In genomic region chr2:68989035-68989434, GRCh38 we compare ENCODE assay signal across 2 cellular contexts.
TF ChIP-seq lines count a peak whose summit lies in the region.

No MANE protein-coding gene starts in this region.

TF ChIP-seq in GM23338, 12 proteins besides CTCF, POLR2A, EP300 and RAD21:
- no peak for TF ChIP-seq NANOG (IDR thresholded peaks at IDR 0.05; ENCODE audit: borderline replicate concordance)
- no peak for TF ChIP-seq CREB1 (CRISPR knock-in tag; IDR thresholded peaks at IDR 0.05; ENCODE audit: low read depth)
- TF ChIP-seq ETS1 (IDR thresholded peaks at IDR 0.05) = no peak
- TF ChIP-seq ZNF331 (CRISPR knock-in tag; IDR thresholded peaks at IDR 0.05; ENCODE audit: low read depth) = no peak
- TF ChIP-seq STAT1 (IDR thresholded peaks at IDR 0.05; ENCODE audit: unreplicated experiment) = no peak
- no peak for TF ChIP-seq EZH2 (IDR thresholded peaks at IDR 0.05; ENCODE audit: low read depth, unreplicated experiment)
- no peak for TF ChIP-seq JUNB (IDR thresholded peaks at IDR 0.05; ENCODE audit: unreplicated experiment)
- no peak for TF ChIP-seq EZH2phosphoT487 (IDR thresholded peaks at IDR 0.05; ENCODE audit: unreplicated experiment)
- TF ChIP-seq POLR2AphosphoS5 (IDR thresholded peaks at IDR 0.05; ENCODE audit: low read depth) = no peak
- TF ChIP-seq, protein P1, sequence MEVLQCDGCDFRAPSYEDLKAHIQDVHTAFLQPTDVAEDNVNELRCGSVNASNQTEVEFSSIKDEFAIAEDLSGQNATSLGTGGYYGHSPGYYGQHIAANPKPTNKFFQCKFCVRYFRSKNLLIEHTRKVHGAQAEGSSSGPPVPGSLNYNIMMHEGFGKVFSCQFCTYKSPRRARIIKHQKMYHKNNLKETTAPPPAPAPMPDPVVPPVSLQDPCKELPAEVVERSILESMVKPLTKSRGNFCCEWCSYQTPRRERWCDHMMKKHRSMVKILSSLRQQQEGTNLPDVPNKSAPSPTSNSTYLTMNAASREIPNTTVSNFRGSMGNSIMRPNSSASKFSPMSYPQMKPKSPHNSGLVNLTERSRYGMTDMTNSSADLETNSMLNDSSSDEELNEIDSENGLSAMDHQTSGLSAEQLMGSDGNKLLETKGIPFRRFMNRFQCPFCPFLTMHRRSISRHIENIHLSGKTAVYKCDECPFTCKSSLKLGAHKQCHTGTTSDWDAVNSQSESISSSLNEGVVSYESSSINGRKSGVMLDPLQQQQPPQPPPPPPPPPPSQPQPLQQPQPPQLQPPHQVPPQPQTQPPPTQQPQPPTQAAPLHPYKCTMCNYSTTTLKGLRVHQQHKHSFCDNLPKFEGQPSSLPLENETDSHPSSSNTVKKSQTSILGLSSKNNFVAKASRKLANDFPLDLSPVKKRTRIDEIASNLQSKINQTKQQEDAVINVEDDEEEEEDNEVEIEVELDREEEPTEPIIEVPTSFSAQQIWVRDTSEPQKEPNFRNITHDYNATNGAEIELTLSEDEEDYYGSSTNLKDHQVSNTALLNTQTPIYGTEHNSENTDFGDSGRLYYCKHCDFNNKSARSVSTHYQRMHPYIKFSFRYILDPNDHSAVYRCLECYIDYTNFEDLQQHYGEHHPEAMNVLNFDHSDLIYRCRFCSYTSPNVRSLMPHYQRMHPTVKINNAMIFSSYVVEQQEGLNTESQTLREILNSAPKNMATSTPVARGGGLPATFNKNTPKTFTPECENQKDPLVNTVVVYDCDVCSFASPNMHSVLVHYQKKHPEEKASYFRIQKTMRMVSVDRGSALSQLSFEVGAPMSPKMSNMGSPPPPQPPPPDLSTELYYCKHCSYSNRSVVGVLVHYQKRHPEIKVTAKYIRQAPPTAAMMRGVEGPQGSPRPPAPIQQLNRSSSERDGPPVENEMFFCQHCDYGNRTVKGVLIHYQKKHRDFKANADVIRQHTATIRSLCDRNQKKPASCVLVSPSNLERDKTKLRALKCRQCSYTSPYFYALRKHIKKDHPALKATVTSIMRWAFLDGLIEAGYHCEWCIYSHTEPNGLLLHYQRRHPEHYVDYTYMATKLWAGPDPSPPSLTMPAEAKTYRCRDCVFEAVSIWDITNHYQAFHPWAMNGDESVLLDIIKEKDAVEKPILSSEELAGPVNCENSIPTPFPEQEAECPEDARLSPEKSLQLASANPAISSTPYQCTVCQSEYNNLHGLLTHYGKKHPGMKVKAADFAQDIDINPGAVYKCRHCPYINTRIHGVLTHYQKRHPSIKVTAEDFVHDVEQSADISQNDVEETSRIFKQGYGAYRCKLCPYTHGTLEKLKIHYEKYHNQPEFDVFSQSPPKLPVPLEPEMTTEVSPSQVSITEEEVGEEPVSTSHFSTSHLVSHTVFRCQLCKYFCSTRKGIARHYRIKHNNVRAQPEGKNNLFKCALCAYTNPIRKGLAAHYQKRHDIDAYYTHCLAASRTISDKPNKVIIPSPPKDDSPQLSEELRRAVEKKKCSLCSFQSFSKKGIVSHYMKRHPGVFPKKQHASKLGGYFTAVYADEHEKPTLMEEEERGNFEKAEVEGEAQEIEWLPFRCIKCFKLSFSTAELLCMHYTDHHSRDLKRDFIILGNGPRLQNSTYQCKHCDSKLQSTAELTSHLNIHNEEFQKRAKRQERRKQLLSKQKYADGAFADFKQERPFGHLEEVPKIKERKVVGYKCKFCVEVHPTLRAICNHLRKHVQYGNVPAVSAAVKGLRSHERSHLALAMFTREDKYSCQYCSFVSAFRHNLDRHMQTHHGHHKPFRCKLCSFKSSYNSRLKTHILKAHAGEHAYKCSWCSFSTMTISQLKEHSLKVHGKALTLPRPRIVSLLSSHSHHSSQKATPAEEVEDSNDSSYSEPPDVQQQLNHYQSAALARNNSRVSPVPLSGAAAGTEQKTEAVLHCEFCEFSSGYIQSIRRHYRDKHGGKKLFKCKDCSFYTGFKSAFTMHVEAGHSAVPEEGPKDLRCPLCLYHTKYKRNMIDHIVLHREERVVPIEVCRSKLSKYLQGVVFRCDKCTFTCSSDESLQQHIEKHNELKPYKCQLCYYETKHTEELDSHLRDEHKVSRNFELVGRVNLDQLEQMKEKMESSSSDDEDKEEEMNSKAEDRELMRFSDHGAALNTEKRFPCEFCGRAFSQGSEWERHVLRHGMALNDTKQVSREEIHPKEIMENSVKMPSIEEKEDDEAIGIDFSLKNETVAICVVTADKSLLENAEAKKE (CRISPR knock-in tag; IDR thresholded peaks at IDR 0.05) = no peak
- TF ChIP-seq, protein P2, sequence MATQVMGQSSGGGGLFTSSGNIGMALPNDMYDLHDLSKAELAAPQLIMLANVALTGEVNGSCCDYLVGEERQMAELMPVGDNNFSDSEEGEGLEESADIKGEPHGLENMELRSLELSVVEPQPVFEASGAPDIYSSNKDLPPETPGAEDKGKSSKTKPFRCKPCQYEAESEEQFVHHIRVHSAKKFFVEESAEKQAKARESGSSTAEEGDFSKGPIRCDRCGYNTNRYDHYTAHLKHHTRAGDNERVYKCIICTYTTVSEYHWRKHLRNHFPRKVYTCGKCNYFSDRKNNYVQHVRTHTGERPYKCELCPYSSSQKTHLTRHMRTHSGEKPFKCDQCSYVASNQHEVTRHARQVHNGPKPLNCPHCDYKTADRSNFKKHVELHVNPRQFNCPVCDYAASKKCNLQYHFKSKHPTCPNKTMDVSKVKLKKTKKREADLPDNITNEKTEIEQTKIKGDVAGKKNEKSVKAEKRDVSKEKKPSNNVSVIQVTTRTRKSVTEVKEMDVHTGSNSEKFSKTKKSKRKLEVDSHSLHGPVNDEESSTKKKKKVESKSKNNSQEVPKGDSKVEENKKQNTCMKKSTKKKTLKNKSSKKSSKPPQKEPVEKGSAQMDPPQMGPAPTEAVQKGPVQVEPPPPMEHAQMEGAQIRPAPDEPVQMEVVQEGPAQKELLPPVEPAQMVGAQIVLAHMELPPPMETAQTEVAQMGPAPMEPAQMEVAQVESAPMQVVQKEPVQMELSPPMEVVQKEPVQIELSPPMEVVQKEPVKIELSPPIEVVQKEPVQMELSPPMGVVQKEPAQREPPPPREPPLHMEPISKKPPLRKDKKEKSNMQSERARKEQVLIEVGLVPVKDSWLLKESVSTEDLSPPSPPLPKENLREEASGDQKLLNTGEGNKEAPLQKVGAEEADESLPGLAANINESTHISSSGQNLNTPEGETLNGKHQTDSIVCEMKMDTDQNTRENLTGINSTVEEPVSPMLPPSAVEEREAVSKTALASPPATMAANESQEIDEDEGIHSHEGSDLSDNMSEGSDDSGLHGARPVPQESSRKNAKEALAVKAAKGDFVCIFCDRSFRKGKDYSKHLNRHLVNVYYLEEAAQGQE (IDR thresholded peaks at IDR 0.05; ENCODE audit: unreplicated experiment) = no peak
- no peak for TF ChIP-seq ZNF114 (CRISPR knock-in tag; IDR thresholded peaks at IDR 0.05)
TF ChIP-seq in GM23338: peak in this region for 0.

TF ChIP-seq in H1, 55 proteins besides CTCF, POLR2A, EP300 and RAD21:
- TF ChIP-seq, protein P3, sequence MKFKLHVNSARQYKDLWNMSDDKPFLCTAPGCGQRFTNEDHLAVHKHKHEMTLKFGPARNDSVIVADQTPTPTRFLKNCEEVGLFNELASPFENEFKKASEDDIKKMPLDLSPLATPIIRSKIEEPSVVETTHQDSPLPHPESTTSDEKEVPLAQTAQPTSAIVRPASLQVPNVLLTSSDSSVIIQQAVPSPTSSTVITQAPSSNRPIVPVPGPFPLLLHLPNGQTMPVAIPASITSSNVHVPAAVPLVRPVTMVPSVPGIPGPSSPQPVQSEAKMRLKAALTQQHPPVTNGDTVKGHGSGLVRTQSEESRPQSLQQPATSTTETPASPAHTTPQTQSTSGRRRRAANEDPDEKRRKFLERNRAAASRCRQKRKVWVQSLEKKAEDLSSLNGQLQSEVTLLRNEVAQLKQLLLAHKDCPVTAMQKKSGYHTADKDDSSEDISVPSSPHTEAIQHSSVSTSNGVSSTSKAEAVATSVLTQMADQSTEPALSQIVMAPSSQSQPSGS (IDR thresholded peaks at IDR 0.05; ENCODE audit: low read length) = no peak
- TF ChIP-seq CBX8 (IDR thresholded peaks at IDR 0.05; ENCODE audit: borderline replicate concordance, low read depth, low read length) (no peak), MAX (IDR thresholded peaks at IDR 0.05) (no peak), FOSL1 (IDR thresholded peaks at IDR 0.05; ENCODE audit: insufficient read depth, low read depth, low read length) (no peak), HDAC6 (IDR thresholded peaks at IDR 0.05; ENCODE audit: low read depth, low read length) (no peak), SIN3A (conservative IDR thresholded peaks at IDR 0.05 in 1 of 2, IDR thresholded peaks at IDR 0.05 in 1 of 2; ENCODE audit: low read depth in 1 of 2, low read length in 2 of 2) (no peak), TEAD4 (IDR thresholded peaks at IDR 0.05; ENCODE audit: low read depth, low read length) (no peak), SIRT6 (IDR thresholded peaks at IDR 0.05; ENCODE audit: low read length) (no peak), KDM1A (IDR thresholded peaks at IDR 0.05; ENCODE audit: borderline replicate concordance, low read length) (no peak), RBBP5 (IDR thresholded peaks at IDR 0.05; ENCODE audit: borderline replicate concordance, low read depth, low read length) (no peak), SP4 (IDR thresholded peaks at IDR 0.05; ENCODE audit: low read length) (no peak), USF2 (IDR thresholded peaks at IDR 0.05; ENCODE audit: low read length) (no peak)
- TF ChIP-seq, protein P4, sequence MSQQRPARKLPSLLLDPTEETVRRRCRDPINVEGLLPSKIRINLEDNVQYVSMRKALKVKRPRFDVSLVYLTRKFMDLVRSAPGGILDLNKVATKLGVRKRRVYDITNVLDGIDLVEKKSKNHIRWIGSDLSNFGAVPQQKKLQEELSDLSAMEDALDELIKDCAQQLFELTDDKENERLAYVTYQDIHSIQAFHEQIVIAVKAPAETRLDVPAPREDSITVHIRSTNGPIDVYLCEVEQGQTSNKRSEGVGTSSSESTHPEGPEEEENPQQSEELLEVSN (IDR thresholded peaks at IDR 0.05) = no peak
TF ChIP-seq in H1: peak in this region for 0.
